In the genomic region with DNA sequence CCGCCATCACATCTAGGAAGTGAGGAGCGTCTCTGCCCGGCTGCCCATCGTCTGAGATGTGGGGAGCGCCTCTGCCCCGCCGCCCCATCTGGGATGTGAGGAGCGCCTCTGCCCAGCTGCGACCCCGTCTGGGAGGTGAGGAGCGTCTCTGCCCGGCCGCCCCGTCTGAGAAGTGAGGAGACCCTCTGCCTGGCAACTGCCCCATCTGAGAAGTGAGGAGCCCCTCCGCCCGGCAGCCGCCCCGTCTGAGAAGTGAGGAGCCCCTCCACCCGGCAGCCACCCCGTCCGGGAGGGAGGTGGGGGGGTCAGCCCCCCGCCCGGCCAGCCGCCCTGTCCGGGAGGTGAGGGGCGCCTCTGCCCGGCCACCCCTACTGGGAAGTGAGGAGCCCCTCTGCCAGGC, we compare ENCODE assay signal across 5 cellular contexts. TPM values are rescaled to one million over a fixed set of nuclear protein-coding genes. Genes with fewer than 3 reads are reported as not detected.
"Had no signal": no experiment of that assay in that cellular context is flagged by ENCODE, and none has a peak within 500 bp of the region (broad histone marks: within the 10 kb centered on the region; RNA-seq: fewer than 3 reads in every experiment).

No MANE protein-coding gene starts in this region.

RNA-seq across cellular contexts. Expression of gene TRIM67, which starts 33.4 kb away (rescaled TPM):
- total RNA-seq: thoracic aorta, thyroid gland, upper lobe of right lung, ureter, vagina had no signal
